2 cellular contexts compared by ENCODE assay signal in the genomic region with DNA sequence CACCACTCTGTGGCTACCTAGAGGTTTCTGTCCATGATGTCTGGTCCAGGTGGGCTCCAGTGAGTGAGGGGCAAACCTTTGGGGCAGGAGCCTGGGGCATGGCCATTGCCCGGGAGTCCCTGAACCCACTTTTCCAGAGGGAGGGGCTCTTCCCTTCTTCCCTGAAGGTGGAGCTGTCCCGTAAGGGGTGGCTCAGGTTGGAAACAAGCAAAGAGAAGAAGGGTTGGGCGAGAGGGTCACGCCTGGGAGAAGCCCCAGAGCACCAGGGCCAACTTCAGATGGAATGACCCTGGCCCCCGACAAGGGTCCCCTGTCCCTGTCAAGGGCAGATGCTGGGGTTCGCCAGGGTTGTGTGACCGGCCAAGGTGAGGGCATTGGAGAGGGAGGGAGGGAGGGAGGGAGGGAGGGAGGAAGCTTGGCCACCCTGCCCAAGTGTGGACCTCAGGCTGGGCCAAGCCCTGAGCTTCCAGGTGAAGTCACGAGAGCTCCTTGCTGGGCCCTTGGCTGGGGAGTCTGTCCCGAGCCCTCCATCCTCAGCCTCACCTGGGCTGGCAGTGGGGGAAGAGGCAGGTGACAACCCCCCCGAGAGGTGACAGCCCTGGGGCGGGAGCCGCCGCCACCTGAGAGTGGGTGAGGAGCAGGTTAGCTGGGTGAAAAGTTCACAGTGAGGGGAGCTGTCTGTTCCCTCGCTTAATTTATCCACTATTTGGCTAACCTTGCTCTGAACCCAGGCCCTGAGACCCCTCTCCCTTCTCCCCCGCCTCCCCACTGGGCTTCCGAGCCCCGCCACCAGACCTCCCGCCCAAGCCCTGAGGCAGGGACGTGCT.
A peak's percentile ranks its signal among the peaks of the same experiment; 100 is the strongest.
TF ChIP-seq lines count a peak whose summit lies in the region.

No MANE protein-coding gene starts in this region.

TF ChIP-seq in IMR-90, 13 proteins besides CTCF, POLR2A, EP300 and RAD21:
- TF ChIP-seq ELK1 (IDR thresholded peaks at IDR 0.05; ENCODE audit: borderline replicate concordance, low read depth, low read length) (no peak), NFE2L2 (IDR thresholded peaks at IDR 0.05; ENCODE audit: low read depth, low read length) (no peak), CEBPB (IDR thresholded peaks at IDR 0.05; ENCODE audit: low read depth, low read length) (no peak), MXI1 (IDR thresholded peaks at IDR 0.05; ENCODE audit: borderline replicate concordance, low read depth, low read length) (no peak), MAFK (IDR thresholded peaks at IDR 0.05; ENCODE audit: low read depth, low read length) (no peak), SMC3 (IDR thresholded peaks at IDR 0.05; ENCODE audit: low read depth, low read length) (no peak), BHLHE40 (IDR thresholded peaks at IDR 0.05; ENCODE audit: low read depth, low read length) (no peak), RCOR1 (IDR thresholded peaks at IDR 0.05; ENCODE audit: insufficient replicate concordance, low read length) (no peak), MAZ (IDR thresholded peaks at IDR 0.05; ENCODE audit: borderline replicate concordance, low read depth, low read length) (no peak), CHD1 (IDR thresholded peaks at IDR 0.05; ENCODE audit: low read depth, low read length) (no peak), USF2 (IDR thresholded peaks at IDR 0.05; ENCODE audit: low read depth, low read length) (no peak), FOS (IDR thresholded peaks at IDR 0.05; ENCODE audit: low read depth, low read length) (no peak), RFX5 (IDR thresholded peaks at IDR 0.05; ENCODE audit: low read depth, low read length) (no peak)

TF ChIP-seq in K562, 482 proteins besides CTCF, POLR2A, EP300 and RAD21:
- no peak for TF ChIP-seq E4F1 (CRISPR knock-in tag; IDR thresholded peaks at IDR 0.05; ENCODE audit: borderline replicate concordance)
- no peak for TF ChIP-seq RB1 (IDR thresholded peaks at IDR 0.05; ENCODE audit: low read depth)
- no peak for TF ChIP-seq PHF20 (IDR thresholded peaks at IDR 0.05; ENCODE audit: partially characterized antibody)
- no peak for TF ChIP-seq NFATC3 (IDR thresholded peaks at IDR 0.05)
- no peak for TF ChIP-seq ZBTB1 (CRISPR knock-in tag; IDR thresholded peaks at IDR 0.05; ENCODE audit: borderline replicate concordance, low read depth)
- TF ChIP-seq, protein P1, sequence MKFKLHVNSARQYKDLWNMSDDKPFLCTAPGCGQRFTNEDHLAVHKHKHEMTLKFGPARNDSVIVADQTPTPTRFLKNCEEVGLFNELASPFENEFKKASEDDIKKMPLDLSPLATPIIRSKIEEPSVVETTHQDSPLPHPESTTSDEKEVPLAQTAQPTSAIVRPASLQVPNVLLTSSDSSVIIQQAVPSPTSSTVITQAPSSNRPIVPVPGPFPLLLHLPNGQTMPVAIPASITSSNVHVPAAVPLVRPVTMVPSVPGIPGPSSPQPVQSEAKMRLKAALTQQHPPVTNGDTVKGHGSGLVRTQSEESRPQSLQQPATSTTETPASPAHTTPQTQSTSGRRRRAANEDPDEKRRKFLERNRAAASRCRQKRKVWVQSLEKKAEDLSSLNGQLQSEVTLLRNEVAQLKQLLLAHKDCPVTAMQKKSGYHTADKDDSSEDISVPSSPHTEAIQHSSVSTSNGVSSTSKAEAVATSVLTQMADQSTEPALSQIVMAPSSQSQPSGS (CRISPR knock-in tag; IDR thresholded peaks at IDR 0.05) = no peak
- no peak for TF ChIP-seq L3MBTL2 (IDR thresholded peaks at IDR 0.05)
- no peak for TF ChIP-seq ATF3 (IDR thresholded peaks at IDR 0.05)
- no peak for TF ChIP-seq ATF3 (CRISPR knock-in tag; conservative IDR thresholded peaks at IDR 0.05)
- TF ChIP-seq ZNF124 (CRISPR knock-in tag; IDR thresholded peaks at IDR 0.05) = 0 out of 2 replicates have a peak, but pooled peaks have one; percentile 13
